8 cellular contexts compared by ENCODE assay signal in the genomic region with DNA sequence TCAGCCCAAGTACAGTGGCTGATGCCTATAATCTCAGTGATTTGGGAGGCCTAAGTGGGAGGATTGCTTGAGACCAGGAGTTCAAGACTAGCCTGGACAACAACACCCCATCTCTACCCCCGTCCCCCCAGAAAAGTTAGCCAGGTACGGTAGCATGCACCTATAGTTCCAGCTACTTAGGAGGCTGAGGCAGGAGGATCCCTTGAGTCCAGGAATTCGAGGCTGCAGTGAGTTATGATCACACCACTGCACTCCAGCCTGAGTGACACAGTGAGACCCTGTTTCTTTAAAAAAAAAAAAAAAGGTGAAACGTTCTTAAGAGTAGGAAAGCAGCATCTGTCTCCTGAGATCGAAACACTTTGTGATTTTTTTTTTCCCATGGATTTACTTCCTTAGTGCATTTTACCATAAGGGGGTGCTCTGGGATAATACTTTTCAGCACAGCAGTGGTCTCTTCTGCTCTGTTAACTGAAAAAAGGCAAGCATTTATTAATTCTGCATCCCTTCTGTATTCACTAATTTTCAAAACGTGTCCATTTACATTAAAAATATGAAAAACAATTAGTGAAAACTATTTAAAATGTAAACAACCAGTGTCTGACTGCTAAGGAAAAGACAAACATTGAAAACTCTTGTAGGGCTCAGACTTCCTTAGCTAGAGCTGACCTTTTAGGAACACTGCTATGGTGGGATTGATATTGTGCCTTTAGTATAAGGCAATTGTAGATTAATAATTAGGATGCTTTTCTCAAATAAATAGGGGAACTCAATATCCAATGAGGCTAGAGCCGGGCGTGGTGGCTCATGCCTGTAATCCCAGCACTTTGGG. TPM values are rescaled to one million over a fixed set of nuclear protein-coding genes. Genes with fewer than 3 reads are reported as not detected.
A peak's percentile ranks its signal among the peaks of the same experiment; 100 is the strongest.
DNase-seq lines count a peak whose midpoint lies in the region; ATAC-seq and TF ChIP-seq lines count a peak whose summit lies in the region.

No MANE protein-coding gene starts in this region.

- POLR2A ChIA-PET in AG04450 (lab: Yijun Ruan, JAX), result no interaction called here

- H3K27me3 ChIP-seq in AG04450 (ENCODE audit: control insufficient read depth, insufficient read depth, low read length) (no peaks in the 10 kb centered on the region), vagina (no peaks in the 10 kb centered on the region)

- no peak for DNase-seq in AG04450 (ENCODE audit: low read depth, low spot score)
- peak; percentile 61 for DNase-seq in LoVo (ENCODE audit: low spot score)
- peak; percentile 26 for DNase-seq in iPS-NIHi7 (ENCODE audit: extremely low spot score)
- no peak for DNase-seq in vagina (ENCODE audit: extremely low spot score in 2 of 2)
- DNase-seq in activated T-cell treated with anti-CD3 and anti-CD28 coated beads for 4 hours, result no peak
- no peak for DNase-seq in posterior vena cava (ENCODE audit: low spot score)

- H3K27ac ChIP-seq in AG04450 (ENCODE audit: low read depth, low read length), result no peak overlapping the region
- no peak overlapping the region for H3K27ac ChIP-seq in VCaP
- H3K27ac ChIP-seq in vagina, result no peak overlapping the region

- no peak for ATAC-seq in HG02623 (IDR thresholded peaks at IDR 0.05; ENCODE audit: unreplicated experiment)

- H3K4me1 ChIP-seq in vagina, result no peaks in the 10 kb centered on the region

- TF ChIP-seq CTCF in AG04450 (IDR thresholded peaks at IDR 0.05; ENCODE audit: low read depth, low read length) (peak; percentile 73), VCaP (conservative IDR thresholded peaks at IDR 0.05) (peak; percentile 82), vagina (IDR thresholded peaks at IDR 0.05) (peak in 2 of 3 experiments; percentile 23 to 31)

- H3K4me3 ChIP-seq in AG04450 (ENCODE audit: low read depth, low read length) (no peak overlapping the region), vagina (no peak overlapping the region)

- no peaks in the 10 kb centered on the region for H3K36me3 ChIP-seq in vagina

- H3K9me3 ChIP-seq in AG04450 (ENCODE audit: control insufficient read depth, insufficient read depth, low read length) (no peaks in the 10 kb centered on the region), vagina (no peaks in the 10 kb centered on the region)

- CTCF ChIA-PET in AG04450 (lab: Charles Lee), result interaction anchor here (0.5 to 4.3 kb wide), 25 partner anchors 8 to 556 kb away, joined by 3 to 80 read pairs (median 5); no protein-coding TSS in a partner anchor

- TF ChIP-seq POLR2A in vagina (IDR thresholded peaks at IDR 0.05), result no peak

- intact Hi-C loops in vagina (cut with DNase I) (loop anchor here (5.0 kb wide), 1 partner anchor 235 kb away; no protein-coding TSS in a partner anchor), posterior vena cava (cut with DNase I) (loop anchor here (5.0 to 10.0 kb wide), 2 partner anchors 232 to 235 kb away; no protein-coding TSS in a partner anchor)

RNA-seq across cellular contexts. Expression of a gene that starts 31.2 kb away (rescaled TPM):
- polyA plus RNA-seq in AG04450 (2011; rRNA removed), result 53.9 and 62.0 TPM in 2 replicates
- 61.0 and 88.7 TPM in 2 replicates for polyA minus RNA-seq in AG04450 (2011; rRNA and poly(A)+ RNA removed)
- total RNA-seq in vagina, result 0.49 TPM
- total RNA-seq in posterior vena cava, result 1 to 10 TPM; 1.3 to 1.8 TPM

Comparison
In these comparisons a context has a peak if more than half of its experiments do, and no peak if none do; other contexts are left out.
1. DNase-seq: peak in LoVo (single experiment) and iPS-NIHi7 (single experiment); none in AG04450 (single experiment), vagina (0 of 2), activated T-cell treated with anti-CD3 and anti-CD28 coated beads for 4 hours (single experiment) and posterior vena cava (single experiment).
2. CTCF ChIP-seq: peak in every context shown above with its lines; median percentile 82 in VCaP; 73 in AG04450; 27 in vagina.